ENCODE assay signal across 12 cellular contexts in the genomic region with DNA sequence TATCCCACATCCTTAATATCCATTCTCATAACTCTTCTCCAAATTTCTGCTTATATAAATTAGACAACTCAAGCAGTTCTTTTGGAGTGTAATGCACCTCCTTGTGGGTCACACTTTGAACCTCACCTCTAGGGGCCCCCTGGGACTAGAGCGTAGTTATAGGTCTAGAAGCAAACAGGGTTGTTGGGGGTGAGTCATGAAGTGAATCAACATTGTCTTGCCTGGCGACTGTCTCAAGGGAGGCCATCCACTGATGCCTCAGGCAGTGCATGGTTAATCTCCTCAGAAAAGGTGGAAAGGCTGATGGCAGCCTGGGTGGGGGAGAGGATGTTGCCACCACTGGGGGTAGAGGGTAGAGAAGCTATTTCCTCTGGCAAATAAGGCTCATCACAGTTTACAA.
DNase-seq lines count a peak whose midpoint lies in the region; ATAC-seq, FAIRE-seq and TF ChIP-seq lines count a peak whose summit lies in the region.
"Had no signal": no experiment of that assay in that cellular context is flagged by ENCODE, and none has a peak within 500 bp of the region (broad histone marks: within the 10 kb centered on the region; RNA-seq: fewer than 3 reads in every experiment).

No MANE protein-coding gene starts in this region.

- DNase-seq in HepG2 (ENCODE audit: low spot score) (peak; percentile 61), right lobe of liver (no peak), NT2/D1 (ENCODE audit: low read depth, low spot score) (peak; percentile 40), esophagus muscularis mucosa (ENCODE audit: extremely low spot score) (peak; percentile 47), urothelium cell line (ENCODE audit: low spot score) (peak; percentile 48), GM12892 (ENCODE audit: insufficient read length) (no peak), suprapubic skin (ENCODE audit: low spot score in 2 of 2) (no peak)
- DNase-seq in stimulated activated CD4-positive, alpha-beta T cell treated with anti-CD3 and anti-CD28 coated beads, Interleukin-12 subunit alpha, Interleukin-12 subunit beta, amount 100 ng/mL, for 4 hours = no peak
- DNase-seq: lower lobe of right lung; NCI-H187; posterior cingulate gyrus; stimulated activated CD4-positive, alpha-beta T cell treated with anti-CD3 and anti-CD28 coated beads, Interleukin-4, amount 100 ng/mL, for 4 hours had no signal

- H3K4me1 ChIP-seq in HepG2 (ENCODE audit: insufficient read depth, low read length) (peaks cover 11% of the 10 kb centered on the region), right lobe of liver (no peaks in the 10 kb centered on the region), NT2/D1 (ENCODE audit: insufficient read depth, insufficient read length) (no peaks in the 10 kb centered on the region), esophagus muscularis mucosa (no peaks in the 10 kb centered on the region), suprapubic skin (no peaks in the 10 kb centered on the region)

- no peaks in the 10 kb centered on the region for H3K79me2 ChIP-seq in HepG2 (ENCODE audit: insufficient read depth, low read length)

- no peak overlapping the region for H3K4me3 ChIP-seq in HepG2 (replicated peaks in 1 of 3; ENCODE audit: insufficient read depth in 1 of 3, low read depth in 2 of 3, low read length in 3 of 3)
- H3K4me3 ChIP-seq in right lobe of liver = no peak overlapping the region
- no peak overlapping the region for H3K4me3 ChIP-seq in NT2/D1 (ENCODE audit: insufficient read length, low read depth)
- H3K4me3 ChIP-seq in esophagus muscularis mucosa = no peak overlapping the region
- H3K4me3 ChIP-seq in suprapubic skin = no peak overlapping the region
- H3K4me3 ChIP-seq: lower lobe of right lung had no signal

- FAIRE-seq in HepG2 (lab: Jason Lieb, UNC) (no peak), urothelium cell line (lab: Jason Lieb, UNC) (no peak), GM12892 (lab: Jason Lieb, UNC) (no peak)

- no peak; a peak in 1 of 4 replicates for TF ChIP-seq EP300 in HepG2 (IDR thresholded peaks at IDR 0.05; ENCODE audit: low read depth in 2 of 2, low read length in 2 of 2)
- no peak for TF ChIP-seq EP300 in HepG2 (CRISPR knock-in tag; IDR thresholded peaks at IDR 0.05; ENCODE audit: borderline replicate concordance)
- no peak for TF ChIP-seq EP300 in esophagus muscularis mucosa (IDR thresholded peaks at IDR 0.05)
- TF ChIP-seq EP300 in suprapubic skin (IDR thresholded peaks at IDR 0.05) = no peak

- H3K9me3 ChIP-seq in HepG2 (ENCODE audit: low read length) (no peaks in the 10 kb centered on the region), right lobe of liver (no peaks in the 10 kb centered on the region), NT2/D1 (ENCODE audit: insufficient read depth, low read length) (peaks cover 13% of the 10 kb centered on the region; the same call in 1 of the 2 replicates), esophagus muscularis mucosa (no peaks in the 10 kb centered on the region), suprapubic skin (no peaks in the 10 kb centered on the region)
- H3K9me3 ChIP-seq: lower lobe of right lung had no signal

- no TSS peak for BruUV-seq in HepG2 (replicated peaks; lab: Mats Ljungman, UMichigan)

- in situ Hi-C loops in HepG2 (cut with HindIII; ENCODE audit: extremely low pct_ligation_motif_present, low pct_unique_long_range_greater_than_20kb) = no loop called here

- H3K27ac ChIP-seq in HepG2 (ENCODE audit: extremely low read length, insufficient read depth, low read length) (no peak overlapping the region), right lobe of liver (no peak overlapping the region), esophagus muscularis mucosa (replicated peaks in 1 of 4) (no peak overlapping the region), suprapubic skin (no peak overlapping the region)
- H3K27ac ChIP-seq: lower lobe of right lung had no signal

- TF ChIP-seq RAD21 in HepG2 (CRISPR knock-in tag; IDR thresholded peaks at IDR 0.05) = no peak

- H3K36me3 ChIP-seq in HepG2 (replicated peaks in 1 of 2; ENCODE audit: control insufficient read depth in 1 of 2, insufficient read depth in 2 of 2, low read length in 2 of 2) (no peaks in the 10 kb centered on the region), right lobe of liver (no peaks in the 10 kb centered on the region), NT2/D1 (ENCODE audit: insufficient read depth, insufficient read length, low read length) (no peaks in the 10 kb centered on the region), esophagus muscularis mucosa (no peaks in the 10 kb centered on the region), suprapubic skin (no peaks in the 10 kb centered on the region)
- H3K36me3 ChIP-seq: lower lobe of right lung had no signal

- intact Hi-C loops in HepG2 (cut with micrococcal nuclease; ENCODE audit: unreplicated experiment) = no loop called here
- intact Hi-C loops in right lobe of liver (cut with DNase I) = no loop called here
- intact Hi-C loops in esophagus muscularis mucosa (cut with DNase I) = no loop called here

- no peaks in the 10 kb centered on the region for H3K27me3 ChIP-seq in HepG2 (ENCODE audit: control insufficient read depth in 1 of 2, insufficient read depth in 2 of 2, low read length in 2 of 2)
- H3K27me3 ChIP-seq in right lobe of liver = no peaks in the 10 kb centered on the region
- H3K27me3 ChIP-seq in NT2/D1 (ENCODE audit: insufficient read depth, insufficient read length) = no peaks in the 10 kb centered on the region
- no peaks in the 10 kb centered on the region for H3K27me3 ChIP-seq in esophagus muscularis mucosa
- H3K27me3 ChIP-seq in suprapubic skin = no peaks in the 10 kb centered on the region

- CTCF ChIA-PET in HepG2 (lab: Yijun Ruan, JAX; ENCODE audit: low intra/inter-chr PET ratio, low total read pairs) = no interaction called here

- no peak for TF ChIP-seq POLR2A in HepG2 (IDR thresholded peaks at IDR 0.05; ENCODE audit: insufficient read depth in 1 of 2, low read depth in 2 of 2, low read length in 2 of 2)
- TF ChIP-seq POLR2A in right lobe of liver (IDR thresholded peaks at IDR 0.05) = no peak
- no peak for TF ChIP-seq POLR2A in esophagus muscularis mucosa (IDR thresholded peaks at IDR 0.05; ENCODE audit: low read depth)
- TF ChIP-seq POLR2A in GM12892 (IDR thresholded peaks at IDR 0.05; ENCODE audit: low read depth, low read length) = no peak
- no peak for TF ChIP-seq POLR2A in suprapubic skin (IDR thresholded peaks at IDR 0.05)

- no peak for TF ChIP-seq CTCF in HepG2 (CRISPR knock-in tag; IDR thresholded peaks at IDR 0.05)
- TF ChIP-seq CTCF in right lobe of liver (IDR thresholded peaks at IDR 0.05) = no peak
- TF ChIP-seq CTCF in esophagus muscularis mucosa (IDR thresholded peaks at IDR 0.05) = no peak
- TF ChIP-seq CTCF in suprapubic skin (IDR thresholded peaks at IDR 0.05) = no peak

- H2AFZ ChIP-seq in HepG2 (ENCODE audit: low read length) = no peak overlapping the region

- POLR2A ChIA-PET in HepG2 (lab: Yijun Ruan, JAX) = no interaction called here

- H3K4me2 ChIP-seq in HepG2 (ENCODE audit: low read depth, low read length) = no peak overlapping the region

- ATAC-seq in HepG2 (peak; percentile 69), right lobe of liver (no peak)
- ATAC-seq: lower lobe of right lung had no signal

- 11% methylated on average over 2 of the region's 2 CpGs for WGBS in HepG2 (ENCODE audit: low lambda C conversion rate)
- WGBS in right lobe of liver (ENCODE audit: insufficient coverage, low coverage, low lambda C conversion rate, missing lambda C conversion rate) = 78% methylated on average over 2 of the region's 2 CpGs
- WGBS in esophagus muscularis mucosa = 89% methylated on average over 2 of the region's 2 CpGs
- 78% methylated on average over 2 of the region's 2 CpGs for WGBS in suprapubic skin

- no peak overlapping the region for H3K9ac ChIP-seq in HepG2 (ENCODE audit: insufficient read depth, low read depth, low read length)
- H3K9ac ChIP-seq in NT2/D1 (ENCODE audit: insufficient read length, low read depth) = no peak overlapping the region

- H4K20me1 ChIP-seq in HepG2 (ENCODE audit: insufficient read depth, low read length) = no peaks in the 10 kb centered on the region

TF ChIP-seq in HepG2, 621 proteins besides CTCF, POLR2A, EP300 and RAD21 (continues in another document):
- TF ChIP-seq XRCC5 (optimal IDR thresholded peaks at IDR 0.05; ENCODE audit: low read length) (peak; percentile 16), ZNF207 (IDR thresholded peaks at IDR 0.05; ENCODE audit: borderline replicate concordance) (no peak), SIN3A (IDR thresholded peaks at IDR 0.05; ENCODE audit: borderline replicate concordance, low read depth, low read length) (no peak), TBL1XR1 (IDR thresholded peaks at IDR 0.05; ENCODE audit: borderline replicate concordance, low read length, partially characterized antibody) (no peak), NR2F6 (IDR thresholded peaks at IDR 0.05) (no peak; the same call in 1 of the 2 replicates), NR2F6 (CRISPR knock-in tag; IDR thresholded peaks at IDR 0.05) (no peak), RFXAP (CRISPR knock-in tag; IDR thresholded peaks at IDR 0.05; ENCODE audit: borderline replicate concordance) (no peak)
- TF ChIP-seq, protein P1, sequence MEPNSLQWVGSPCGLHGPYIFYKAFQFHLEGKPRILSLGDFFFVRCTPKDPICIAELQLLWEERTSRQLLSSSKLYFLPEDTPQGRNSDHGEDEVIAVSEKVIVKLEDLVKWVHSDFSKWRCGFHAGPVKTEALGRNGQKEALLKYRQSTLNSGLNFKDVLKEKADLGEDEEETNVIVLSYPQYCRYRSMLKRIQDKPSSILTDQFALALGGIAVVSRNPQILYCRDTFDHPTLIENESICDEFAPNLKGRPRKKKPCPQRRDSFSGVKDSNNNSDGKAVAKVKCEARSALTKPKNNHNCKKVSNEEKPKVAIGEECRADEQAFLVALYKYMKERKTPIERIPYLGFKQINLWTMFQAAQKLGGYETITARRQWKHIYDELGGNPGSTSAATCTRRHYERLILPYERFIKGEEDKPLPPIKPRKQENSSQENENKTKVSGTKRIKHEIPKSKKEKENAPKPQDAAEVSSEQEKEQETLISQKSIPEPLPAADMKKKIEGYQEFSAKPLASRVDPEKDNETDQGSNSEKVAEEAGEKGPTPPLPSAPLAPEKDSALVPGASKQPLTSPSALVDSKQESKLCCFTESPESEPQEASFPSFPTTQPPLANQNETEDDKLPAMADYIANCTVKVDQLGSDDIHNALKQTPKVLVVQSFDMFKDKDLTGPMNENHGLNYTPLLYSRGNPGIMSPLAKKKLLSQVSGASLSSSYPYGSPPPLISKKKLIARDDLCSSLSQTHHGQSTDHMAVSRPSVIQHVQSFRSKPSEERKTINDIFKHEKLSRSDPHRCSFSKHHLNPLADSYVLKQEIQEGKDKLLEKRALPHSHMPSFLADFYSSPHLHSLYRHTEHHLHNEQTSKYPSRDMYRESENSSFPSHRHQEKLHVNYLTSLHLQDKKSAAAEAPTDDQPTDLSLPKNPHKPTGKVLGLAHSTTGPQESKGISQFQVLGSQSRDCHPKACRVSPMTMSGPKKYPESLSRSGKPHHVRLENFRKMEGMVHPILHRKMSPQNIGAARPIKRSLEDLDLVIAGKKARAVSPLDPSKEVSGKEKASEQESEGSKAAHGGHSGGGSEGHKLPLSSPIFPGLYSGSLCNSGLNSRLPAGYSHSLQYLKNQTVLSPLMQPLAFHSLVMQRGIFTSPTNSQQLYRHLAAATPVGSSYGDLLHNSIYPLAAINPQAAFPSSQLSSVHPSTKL (CRISPR knock-in tag; IDR thresholded peaks at IDR 0.05) = peak; percentile 46

Comparison
In these comparisons a context has a peak if more than half of its experiments do, and no peak if none do; other contexts are left out.
1. DNase-seq: peak in HepG2 (single experiment), NT2/D1 (single experiment), esophagus muscularis mucosa (single experiment) and urothelium cell line (single experiment); none in right lobe of liver (0 of 3), GM12892 (single experiment), suprapubic skin (0 of 2) and stimulated activated CD4-positive, alpha-beta T cell treated with anti-CD3 and anti-CD28 coated beads, Interleukin-12 subunit alpha, Interleukin-12 subunit beta, amount 100 ng/mL, for 4 hours (single experiment).